ENCODE assay signal across 2 cellular contexts in the genomic region with DNA sequence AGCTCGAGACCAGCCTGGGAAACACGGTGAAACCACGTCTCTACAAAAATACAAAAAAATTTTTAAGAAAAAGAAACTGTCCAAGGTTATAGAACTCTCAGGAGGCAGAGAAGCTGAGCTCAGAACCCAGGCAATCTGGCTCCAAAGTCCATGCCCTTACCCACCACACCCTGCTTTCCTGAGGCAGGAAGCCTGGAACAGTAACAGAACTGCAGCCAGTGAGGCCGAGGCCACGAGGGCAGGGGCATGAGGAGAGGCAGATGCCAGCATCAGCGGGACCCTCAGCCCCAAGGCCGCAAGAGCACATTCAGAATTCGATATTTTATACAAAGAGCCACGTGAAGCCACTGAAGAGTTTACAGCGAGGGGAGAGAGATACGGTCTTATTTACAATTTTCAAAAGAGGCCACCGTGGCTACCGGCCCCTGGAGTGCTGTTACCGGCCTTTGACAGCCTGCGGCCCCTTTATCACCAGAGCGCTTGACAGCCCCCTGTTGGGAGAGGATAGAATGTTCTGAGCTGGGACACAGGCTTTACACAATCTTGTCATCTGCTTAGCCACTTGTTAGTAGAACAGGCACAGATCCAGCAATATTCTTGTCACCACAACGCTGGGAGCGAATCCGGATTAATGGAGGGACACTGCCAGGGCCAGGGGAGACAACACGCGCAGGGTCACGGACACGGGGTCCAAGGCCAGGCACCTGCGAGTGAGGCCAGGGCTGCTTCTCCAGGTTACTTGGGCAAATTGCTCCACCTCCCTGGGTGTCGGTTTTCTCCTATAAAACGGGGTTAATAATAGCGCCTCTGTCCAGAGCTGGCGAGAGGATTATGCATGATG.
A peak's percentile ranks its signal among the peaks of the same experiment; 100 is the strongest.
TF ChIP-seq lines count a peak whose summit lies in the region.

No MANE protein-coding gene starts in this region.

TF ChIP-seq in HepG2, 621 proteins besides CTCF, POLR2A, EP300 and RAD21 (continues in another document):
- 0 out of 2 replicates have a peak, but pooled peaks have one; percentile 23 for TF ChIP-seq ESRRA (CRISPR knock-in tag; IDR thresholded peaks at IDR 0.05; ENCODE audit: low read depth)
- TF ChIP-seq ZNF547 (CRISPR knock-in tag; IDR thresholded peaks at IDR 0.05): no peak
- 0 out of 2 replicates have a peak, but pooled peaks have one; percentile 43 for TF ChIP-seq MXD4 (CRISPR knock-in tag; IDR thresholded peaks at IDR 0.05)
- 0 out of 2 replicates have a peak, but pooled peaks have one; percentile 31 for TF ChIP-seq ZBTB7B (CRISPR knock-in tag; IDR thresholded peaks at IDR 0.05)
- TF ChIP-seq FOXO4 (CRISPR knock-in tag; conservative IDR thresholded peaks at IDR 0.05): 0 out of 2 replicates have a peak, but pooled peaks have one; percentile 24
- TF ChIP-seq ZNF124 (CRISPR knock-in tag; IDR thresholded peaks at IDR 0.05): peak; percentile 63; the same call in 1 of the 2 replicates
- TF ChIP-seq, protein P1, sequence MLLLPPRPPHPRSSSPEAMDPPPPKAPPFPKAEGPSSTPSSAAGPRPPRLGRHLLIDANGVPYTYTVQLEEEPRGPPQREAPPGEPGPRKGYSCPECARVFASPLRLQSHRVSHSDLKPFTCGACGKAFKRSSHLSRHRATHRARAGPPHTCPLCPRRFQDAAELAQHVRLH (CRISPR knock-in tag; IDR thresholded peaks at IDR 0.05; ENCODE audit: borderline replicate concordance, low read depth): 0 out of 2 replicates have a peak, but pooled peaks have one; percentile 54
- TF ChIP-seq SMC3 (IDR thresholded peaks at IDR 0.05; ENCODE audit: low read length): peak; percentile 50
- TF ChIP-seq SALL1 (CRISPR knock-in tag; IDR thresholded peaks at IDR 0.05): 0 out of 2 replicates have a peak, but pooled peaks have one; percentile 0
- TF ChIP-seq IKZF5 (CRISPR knock-in tag; IDR thresholded peaks at IDR 0.05): no peak
- no peak for TF ChIP-seq NR2F2 (IDR thresholded peaks at IDR 0.05; ENCODE audit: borderline replicate concordance, low read depth)
- peak; percentile 31; the same call in 1 of the 2 replicates for TF ChIP-seq FOXK1 (CRISPR knock-in tag; IDR thresholded peaks at IDR 0.05; ENCODE audit: borderline replicate concordance, low read depth)
- TF ChIP-seq, protein P2, sequence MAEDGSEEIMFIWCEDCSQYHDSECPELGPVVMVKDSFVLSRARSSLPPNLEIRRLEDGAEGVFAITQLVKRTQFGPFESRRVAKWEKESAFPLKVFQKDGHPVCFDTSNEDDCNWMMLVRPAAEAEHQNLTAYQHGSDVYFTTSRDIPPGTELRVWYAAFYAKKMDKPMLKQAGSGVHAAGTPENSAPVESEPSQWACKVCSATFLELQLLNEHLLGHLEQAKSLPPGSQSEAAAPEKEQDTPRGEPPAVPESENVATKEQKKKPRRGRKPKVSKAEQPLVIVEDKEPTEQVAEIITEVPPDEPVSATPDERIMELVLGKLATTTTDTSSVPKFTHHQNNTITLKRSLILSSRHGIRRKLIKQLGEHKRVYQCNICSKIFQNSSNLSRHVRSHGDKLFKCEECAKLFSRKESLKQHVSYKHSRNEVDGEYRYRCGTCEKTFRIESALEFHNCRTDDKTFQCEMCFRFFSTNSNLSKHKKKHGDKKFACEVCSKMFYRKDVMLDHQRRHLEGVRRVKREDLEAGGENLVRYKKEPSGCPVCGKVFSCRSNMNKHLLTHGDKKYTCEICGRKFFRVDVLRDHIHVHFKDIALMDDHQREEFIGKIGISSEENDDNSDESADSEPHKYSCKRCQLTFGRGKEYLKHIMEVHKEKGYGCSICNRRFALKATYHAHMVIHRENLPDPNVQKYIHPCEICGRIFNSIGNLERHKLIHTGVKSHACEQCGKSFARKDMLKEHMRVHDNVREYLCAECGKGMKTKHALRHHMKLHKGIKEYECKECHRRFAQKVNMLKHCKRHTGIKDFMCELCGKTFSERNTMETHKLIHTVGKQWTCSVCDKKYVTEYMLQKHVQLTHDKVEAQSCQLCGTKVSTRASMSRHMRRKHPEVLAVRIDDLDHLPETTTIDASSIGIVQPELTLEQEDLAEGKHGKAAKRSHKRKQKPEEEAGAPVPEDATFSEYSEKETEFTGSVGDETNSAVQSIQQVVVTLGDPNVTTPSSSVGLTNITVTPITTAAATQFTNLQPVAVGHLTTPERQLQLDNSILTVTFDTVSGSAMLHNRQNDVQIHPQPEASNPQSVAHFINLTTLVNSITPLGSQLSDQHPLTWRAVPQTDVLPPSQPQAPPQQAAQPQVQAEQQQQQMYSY (CRISPR knock-in tag; IDR thresholded peaks at IDR 0.05): no peak
- TF ChIP-seq PBX3 (CRISPR knock-in tag; IDR thresholded peaks at IDR 0.05; ENCODE audit: borderline replicate concordance): no peak
- TF ChIP-seq CBX5 (CRISPR knock-in tag; IDR thresholded peaks at IDR 0.05; ENCODE audit: borderline replicate concordance): peak; percentile 34; the same call in 1 of the 2 replicates
- TF ChIP-seq ZC3H4 (CRISPR knock-in tag; IDR thresholded peaks at IDR 0.05; ENCODE audit: borderline replicate concordance): peak; percentile 50; the same call in 1 of the 2 replicates

TF ChIP-seq in GM12891, 5 proteins besides CTCF, POLR2A, EP300 and RAD21:
- TF ChIP-seq SPI1 (IDR thresholded peaks at IDR 0.05; ENCODE audit: low read depth, low read length) (no peak), TAF1 (IDR thresholded peaks at IDR 0.05; ENCODE audit: low read depth, low read length) (no peak), POU2F2 (IDR thresholded peaks at IDR 0.05; ENCODE audit: low read depth, low read length) (no peak), POLR2AphosphoS5 (IDR thresholded peaks at IDR 0.05; ENCODE audit: low read depth, low read length) (no peak)
